ENCODE assay signal across 17 cellular contexts in genomic region chr13:108777421-108778420, GRCh38.
DNase-seq lines count a peak whose midpoint lies in the region; ATAC-seq and TF ChIP-seq lines count a peak whose summit lies in the region.
"Had no signal": no experiment of that assay in that cellular context is flagged by ENCODE, and none has a peak within 500 bp of the region (broad histone marks: within the 10 kb centered on the region; RNA-seq: fewer than 3 reads in every experiment).

No MANE protein-coding gene starts in this region.

- H3K9me3 ChIP-seq in AG04450 (ENCODE audit: control insufficient read depth, insufficient read depth, low read length) (peaks cover 9% of the 10 kb centered on the region), testis (no peaks in the 10 kb centered on the region)

- WGBS in testis, 2 donors = 63 to 67% methylated on average over 8 to 9 of the region's 9 CpGs

- DNase-seq in AG04450 (ENCODE audit: low read depth, low spot score) (peak; percentile 21), chondrocyte (ENCODE audit: low spot score) (no peak), left kidney (ENCODE audit: low read depth, low spot score) (peak; percentile 60), testis (no peak)
- DNase-seq in activated CD8-positive, alpha-beta memory T cell treated with anti-CD3 and anti-CD28 coated beads, Interleukin-2, amount 10 ng/mL, durations not matched to agents 7 days and 5 days = no peak
- DNase-seq: activated CD4-positive, alpha-beta T cell treated with anti-CD3 and anti-CD28 coated beads, Interleukin-2, amount 10 ng/mL, durations not matched to agents 24 days and 14 days; activated T-cell treated with anti-CD3 and anti-CD28 coated beads, Interleukin-2, amount 50 U/mL, for 1 hour; COR-L47; hypothalamus; mammary epithelial cell; NCI-H2081 treated with DMSO at 0.1 percent for 48 hours; small intestine; stimulated activated naive CD8-positive, alpha-beta T cell treated with anti-CD3 and anti-CD28 coated beads, Interleukin-15, amount 100 ng/mL, for 72 hours; T-helper 2 cell had no signal

- no peaks in the 10 kb centered on the region for H3K4me1 ChIP-seq in testis

- H3K27me3 Mint-ChIP-seq in chondrocyte (ENCODE audit: low read depth) = no peaks in the 10 kb centered on the region
- no peaks in the 10 kb centered on the region for H3K27me3 Mint-ChIP-seq in activated CD8-positive, alpha-beta memory T cell treated with anti-CD3 and anti-CD28 coated beads, Interleukin-2, amount 10 ng/mL, durations not matched to agents 7 days and 5 days
- H3K27me3 Mint-ChIP-seq: activated CD4-positive, alpha-beta T cell treated with anti-CD3 and anti-CD28 coated beads, Interleukin-2, amount 10 ng/mL, durations not matched to agents 24 days and 14 days; stimulated activated naive CD8-positive, alpha-beta T cell treated with anti-CD3 and anti-CD28 coated beads, Interleukin-15, amount 100 ng/mL, for 72 hours had no signal

- H3K9me3 Mint-ChIP-seq in chondrocyte (ENCODE audit: low read depth) = no peaks in the 10 kb centered on the region
- no peaks in the 10 kb centered on the region for H3K9me3 Mint-ChIP-seq in activated CD8-positive, alpha-beta memory T cell treated with anti-CD3 and anti-CD28 coated beads, Interleukin-2, amount 10 ng/mL, durations not matched to agents 7 days and 5 days (ENCODE audit: low read depth)
- H3K9me3 Mint-ChIP-seq: activated CD4-positive, alpha-beta T cell treated with anti-CD3 and anti-CD28 coated beads, Interleukin-2, amount 10 ng/mL, durations not matched to agents 24 days and 14 days had no signal

- no peaks in the 10 kb centered on the region for H3K36me3 ChIP-seq in testis (ENCODE audit: low read depth, missing control alignments)

- TF ChIP-seq CTCF in AG04450 (IDR thresholded peaks at IDR 0.05; ENCODE audit: low read depth, low read length) = no peak
- TF ChIP-seq CTCF in chondrocyte (IDR thresholded peaks at IDR 0.05) = no peak
- no peak for TF ChIP-seq CTCF in testis (IDR thresholded peaks at IDR 0.05)

- CTCF ChIA-PET in AG04450 (lab: Charles Lee) = no interaction called here
- CTCF ChIA-PET in activated CD8-positive, alpha-beta memory T cell treated with anti-CD3 and anti-CD28 coated beads, Interleukin-2, amount 10 ng/mL, durations not matched to agents 7 days and 5 days (lab: Charles Lee) = no interaction called here

- no peak for TF ChIP-seq RAD21 in Ishikawa (IDR thresholded peaks at IDR 0.05; ENCODE audit: low read depth)

- TF ChIP-seq EP300 in Ishikawa (IDR thresholded peaks at IDR 0.05; ENCODE audit: borderline replicate concordance) = peak; percentile 61; the same call in 1 of the 2 replicates

- peaks cover 9% of the 10 kb centered on the region for H3K4me1 Mint-ChIP-seq in chondrocyte (ENCODE audit: low read depth)
- no peaks in the 10 kb centered on the region for H3K4me1 Mint-ChIP-seq in activated CD8-positive, alpha-beta memory T cell treated with anti-CD3 and anti-CD28 coated beads, Interleukin-2, amount 10 ng/mL, durations not matched to agents 7 days and 5 days
- H3K4me1 Mint-ChIP-seq: activated CD4-positive, alpha-beta T cell treated with anti-CD3 and anti-CD28 coated beads, Interleukin-2, amount 10 ng/mL, durations not matched to agents 24 days and 14 days; stimulated activated naive CD8-positive, alpha-beta T cell treated with anti-CD3 and anti-CD28 coated beads, Interleukin-15, amount 100 ng/mL, for 72 hours had no signal

- H3K27ac ChIP-seq in AG04450 (ENCODE audit: low read depth, low read length) = no peak overlapping the region
- no peak overlapping the region for H3K27ac ChIP-seq in testis

- ATAC-seq in activated CD8-positive, alpha-beta memory T cell treated with anti-CD3 and anti-CD28 coated beads, Interleukin-2, amount 10 ng/mL, durations not matched to agents 7 days and 5 days = no peak
- ATAC-seq in HG02938 (IDR thresholded peaks at IDR 0.05; ENCODE audit: unreplicated experiment) (no peak), GM18870 (IDR thresholded peaks at IDR 0.05; ENCODE audit: unreplicated experiment) (no peak)
- ATAC-seq: stimulated activated naive CD8-positive, alpha-beta T cell treated with anti-CD3 and anti-CD28 coated beads, Interleukin-15, amount 100 ng/mL, for 72 hours had no signal

- H3K27me3 ChIP-seq in AG04450 (ENCODE audit: control insufficient read depth, insufficient read depth, low read length) (no peaks in the 10 kb centered on the region), testis (no peaks in the 10 kb centered on the region)

- H3K4me3 Mint-ChIP-seq in chondrocyte (ENCODE audit: unreplicated experiment) = no peak overlapping the region
- no peak overlapping the region for H3K4me3 Mint-ChIP-seq in activated CD8-positive, alpha-beta memory T cell treated with anti-CD3 and anti-CD28 coated beads, Interleukin-2, amount 10 ng/mL, durations not matched to agents 7 days and 5 days
- H3K4me3 Mint-ChIP-seq: activated CD4-positive, alpha-beta T cell treated with anti-CD3 and anti-CD28 coated beads, Interleukin-2, amount 10 ng/mL, durations not matched to agents 24 days and 14 days; stimulated activated naive CD8-positive, alpha-beta T cell treated with anti-CD3 and anti-CD28 coated beads, Interleukin-15, amount 100 ng/mL, for 72 hours had no signal

- POLR2A ChIA-PET in AG04450 (lab: Yijun Ruan, JAX) = no interaction called here

- peak overlapping the region; percentile 32 for H3K27ac Mint-ChIP-seq in chondrocyte (ENCODE audit: unreplicated experiment)
- no peak overlapping the region for H3K27ac Mint-ChIP-seq in activated CD8-positive, alpha-beta memory T cell treated with anti-CD3 and anti-CD28 coated beads, Interleukin-2, amount 10 ng/mL, durations not matched to agents 7 days and 5 days
- H3K27ac Mint-ChIP-seq: activated CD4-positive, alpha-beta T cell treated with anti-CD3 and anti-CD28 coated beads, Interleukin-2, amount 10 ng/mL, durations not matched to agents 24 days and 14 days; stimulated activated naive CD8-positive, alpha-beta T cell treated with anti-CD3 and anti-CD28 coated beads, Interleukin-15, amount 100 ng/mL, for 72 hours had no signal

- H3K36me3 Mint-ChIP-seq in chondrocyte (ENCODE audit: low read depth) = no peaks in the 10 kb centered on the region
- no peaks in the 10 kb centered on the region for H3K36me3 Mint-ChIP-seq in activated CD8-positive, alpha-beta memory T cell treated with anti-CD3 and anti-CD28 coated beads, Interleukin-2, amount 10 ng/mL, durations not matched to agents 7 days and 5 days

- H3K4me3 ChIP-seq in AG04450 (ENCODE audit: low read depth, low read length) (no peak overlapping the region), testis (no peak overlapping the region)

- intact Hi-C loops in testis (cut with DNase I; ENCODE audit: low total_unique reads) = no loop called here

- TF ChIP-seq POLR2A in testis (IDR thresholded peaks at IDR 0.05) = no peak

TF ChIP-seq in Ishikawa, 13 proteins besides CTCF, POLR2A, EP300 and RAD21:
- TF ChIP-seq YY1 (IDR thresholded peaks at IDR 0.05; ENCODE audit: low read depth) (no peak), TCF12 (IDR thresholded peaks at IDR 0.05; ENCODE audit: low read depth) (peak; percentile 35; the same call in 1 of the 2 replicates), FOXM1 (IDR thresholded peaks at IDR 0.05; ENCODE audit: borderline replicate concordance, low read depth) (0 out of 2 replicates have a peak, but pooled peaks have one; percentile 17), TEAD4 (IDR thresholded peaks at IDR 0.05) (peak; percentile 41; the same call in 1 of the 2 replicates), NFIC (IDR thresholded peaks at IDR 0.05) (peak; percentile 38; the same call in 1 of the 2 replicates)
TF ChIP-seq in Ishikawa: peak in this region for 4.

Comparison
In these comparisons a context has a peak if more than half of its experiments do, and no peak if none do; other contexts are left out.
1. DNase-seq: peak in AG04450 (single experiment) and left kidney (single experiment); none in chondrocyte (single experiment), activated CD8-positive, alpha-beta memory T cell treated with anti-CD3 and anti-CD28 coated beads, Interleukin-2, amount 10 ng/mL, durations not matched to agents 7 days and 5 days (single experiment) and testis (single experiment).